In the genomic region with DNA sequence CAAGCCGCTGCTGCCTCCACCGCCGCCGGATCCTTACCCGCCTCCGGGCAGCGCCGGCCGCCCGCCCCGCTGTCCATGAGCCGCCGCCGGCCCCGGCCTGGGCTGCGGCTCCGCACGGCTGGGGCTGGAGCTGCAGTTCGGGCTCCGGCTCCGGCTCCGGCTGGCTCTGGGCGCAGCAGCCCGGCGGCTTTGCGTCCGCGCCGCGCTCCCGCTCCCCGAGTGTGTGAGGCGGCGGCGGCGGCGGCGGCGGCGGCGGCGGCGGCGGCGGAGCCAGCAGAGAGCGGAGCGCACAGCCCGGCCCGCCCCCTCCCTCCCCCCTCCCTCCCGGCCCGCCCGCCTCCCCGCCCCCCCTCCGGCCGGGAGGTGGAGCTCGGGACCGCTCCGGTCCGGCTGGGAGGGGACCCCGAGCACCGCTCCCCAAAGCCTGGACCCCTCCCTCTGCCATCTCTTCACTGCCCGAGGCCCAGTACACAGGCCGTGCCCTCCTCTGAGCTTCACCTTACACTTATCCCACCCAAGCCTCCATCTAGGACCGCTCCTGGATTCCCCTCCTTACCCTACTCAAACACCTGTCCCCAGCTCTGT, we compare ENCODE assay signal across 8 cellular contexts. TPM values are rescaled to one million over a fixed set of nuclear protein-coding genes. Genes with fewer than 3 reads are reported as not detected.
A peak's percentile ranks its signal among the peaks of the same experiment; 100 is the strongest.
DNase-seq lines count a peak whose midpoint lies in the region; ATAC-seq and TF ChIP-seq lines count a peak whose summit lies in the region.

TSS of gene PCDH1 (minus strand) at position 225 of the 585 bp plus-strand sequence. CDS start at position 77, 148 bp downstream.

- peaks cover 9% of the 10 kb centered on the region for H3K36me3 Mint-ChIP-seq in T-helper 17 cell (ENCODE audit: low read depth)

- H3K27ac ChIP-seq in ectodermal cell (ENCODE audit: insufficient read depth, low read depth, low read length, poor library complexity, severe bottlenecking) = peak within 1 kb of the TSS; percentile 28
- peak within 1 kb of the TSS; percentile 63 to 70 (median 67) for H3K27ac ChIP-seq in right lobe of liver

- peak within 1 kb of the TSS; percentile 98 for H3K4me3 Mint-ChIP-seq in T-helper 17 cell

- TF ChIP-seq CTCF in right lobe of liver (IDR thresholded peaks at IDR 0.05) = no peak

- H3K9me3 ChIP-seq in T-helper 17 cell (ENCODE audit: control insufficient read depth, low read length, poor library complexity, severe bottlenecking) (no peaks in the 10 kb centered on the region), ectodermal cell (ENCODE audit: control insufficient read depth, low read length) (no peaks in the 10 kb centered on the region), right lobe of liver (no peaks in the 10 kb centered on the region)

- TF ChIP-seq POLR2A in right lobe of liver (IDR thresholded peaks at IDR 0.05) = peak; percentile 78

- H3K4me1 ChIP-seq in ectodermal cell (ENCODE audit: control insufficient read depth, insufficient read depth, low read length) (peaks cover 69% of the 10 kb centered on the region), right lobe of liver (peaks cover 0 to 21% (median 3%) of the 10 kb centered on the region in 4 donors)

- peaks cover 58% of the 10 kb centered on the region for H3K27me3 ChIP-seq in ectodermal cell (ENCODE audit: control insufficient read depth, insufficient read depth, low read length, poor library complexity, severe bottlenecking)
- H3K27me3 ChIP-seq in right lobe of liver = no peaks in the 10 kb centered on the region

- H3K36me3 ChIP-seq in ectodermal cell (ENCODE audit: control insufficient read depth, insufficient read depth, low read length) (no peaks in the 10 kb centered on the region), right lobe of liver (no peaks in the 10 kb centered on the region)

- intact Hi-C loops in right lobe of liver (cut with DNase I) = no loop called here

- peaks cover 80% of the 10 kb centered on the region for H3K27me3 Mint-ChIP-seq in T-helper 17 cell

- peak within 1 kb of the TSS; percentile 94 for H3K27ac Mint-ChIP-seq in T-helper 17 cell

- peak; percentile 51 for DNase-seq in activated T-cell treated with anti-CD3 and anti-CD28 coated beads, Interleukin-2, amount 50 U/mL, for 1 hour
- DNase-seq in activated T-cell treated with anti-CD3 and anti-CD28 coated beads for 4 hours = no peak
- peak in 2 of 3 donors; percentile 31 to 33 for DNase-seq in T-helper 17 cell
- DNase-seq in right lobe of liver = peak in 2 of 3 donors; percentile 53 to 68
- DNase-seq in stimulated activated naive CD8-positive, alpha-beta T cell treated with anti-CD3 and anti-CD28 coated beads, Interleukin-15, Interleukin-2, amounts not matched to agents 100 U/mL and 50 U/mL, for 24 hours = peak; percentile 33
- no peak for DNase-seq in NCI-H1048 (lab: John Stamatoyannopoulos, UW)

- H3K4me1 Mint-ChIP-seq in T-helper 17 cell = peaks cover 36% of the 10 kb centered on the region

- ATAC-seq in T-helper 17 cell (peak; percentile 25), right lobe of liver (peak; percentile 38 to 61 (median 46)), HG03571 (IDR thresholded peaks at IDR 0.05; ENCODE audit: unreplicated experiment) (no peak)
- ATAC-seq in stimulated activated naive CD8-positive, alpha-beta T cell treated with anti-CD3 and anti-CD28 coated beads, Interleukin-15, Interleukin-2, amounts not matched to agents 100 U/mL and 50 U/mL, for 24 hours = peak; percentile 6

- H3K4me3 ChIP-seq in ectodermal cell (ENCODE audit: insufficient read depth, low read depth, low read length) (peak within 1 kb of the TSS; percentile 55), right lobe of liver (peak within 1 kb of the TSS; percentile 70 to 84 (median 80))

- 0 to 1% methylated on average over 49 to 50 of the region's 64 CpGs for WGBS in ectodermal cell, 2 experiments
- WGBS in right lobe of liver (ENCODE audit: insufficient coverage, low coverage, low lambda C conversion rate, missing lambda C conversion rate) = 0% methylated on average over 9 of the region's 64 CpGs

RNA-seq across cellular contexts. Expression of gene PCDH1, which starts in this region (rescaled TPM):
- total RNA-seq in T-helper 17 cell (under 1 TPM; 0.57 to 0.87 TPM), right lobe of liver (10 to 100 TPM; 20.8 to 44.1 (median 29.4) TPM)
- 13.4 TPM for polyA plus RNA-seq in ectodermal cell (2013, experiment 1 of 4)
- 21.3 TPM for polyA plus RNA-seq in ectodermal cell (2013, experiment 2 of 4)
- 17.2 TPM for polyA plus RNA-seq in ectodermal cell (2013, experiment 3 of 4)
- 17.5 TPM for polyA plus RNA-seq in ectodermal cell (2013, experiment 4 of 4)

Comparison
In these comparisons a context has a peak if more than half of its experiments do, and no peak if none do; other contexts are left out.
1. RNA of gene PCDH1 (total RNA-seq): 20.8 to 44.1 TPM in right lobe of liver; 0.57 to 0.87 TPM in T-helper 17 cell; every median in the first group is over 10 times any median in the second.
2. DNase-seq: peak in activated T-cell treated with anti-CD3 and anti-CD28 coated beads, Interleukin-2, amount 50 U/mL, for 1 hour (single experiment), right lobe of liver (2 of 3) and stimulated activated naive CD8-positive, alpha-beta T cell treated with anti-CD3 and anti-CD28 coated beads, Interleukin-15, Interleukin-2, amounts not matched to agents 100 U/mL and 50 U/mL, for 24 hours (single experiment); none in activated T-cell treated with anti-CD3 and anti-CD28 coated beads for 4 hours (single experiment) and NCI-H1048 (single experiment).
3. Peak in DNase-seq and ATAC-seq in T-helper 17 cell; RNA of the gene not detected or under 1 TPM.